Comparison of ENCODE assay signal across 17 cellular contexts in genomic region chr4:9825049-9825448, GRCh38. TPM values are rescaled to one million over a fixed set of nuclear protein-coding genes. Genes with fewer than 3 reads are reported as not detected.
DNase-seq lines count a peak whose midpoint lies in the region; ATAC-seq and TF ChIP-seq lines count a peak whose summit lies in the region.
"Had no signal": no experiment of that assay in that cellular context is flagged by ENCODE, and none has a peak within 500 bp of the region (broad histone marks: within the 10 kb centered on the region; RNA-seq: fewer than 3 reads in every experiment).

No MANE protein-coding gene starts in this region.

- H3K36me3 Mint-ChIP-seq in activated naive CD4-positive, alpha-beta T cell treated with anti-CD3 and anti-CD28 coated beads for 36 hours (ENCODE audit: low read depth), result no peaks in the 10 kb centered on the region
- no peaks in the 10 kb centered on the region for H3K36me3 Mint-ChIP-seq in activated CD8-positive, alpha-beta T cell treated with anti-CD3 and anti-CD28 coated beads for 36 hours (ENCODE audit: low read depth)
- H3K36me3 Mint-ChIP-seq in HFFc6 (ENCODE audit: low read depth), result no peaks in the 10 kb centered on the region; the same call in 1 of the 2 replicates
- H3K36me3 Mint-ChIP-seq: IgD-negative memory B cell had no signal

- DNase-seq in activated naive CD4-positive, alpha-beta T cell treated with anti-CD3 and anti-CD28 coated beads for 36 hours, result peak; percentile 76
- no peak for DNase-seq in activated naive CD4-positive, alpha-beta T cell treated with Interleukin-2 at 50 U/mL for 16 hours
- DNase-seq in activated CD8-positive, alpha-beta T cell treated with anti-CD3 and anti-CD28 coated beads for 36 hours, result peak; percentile 87
- peak; percentile 8 for DNase-seq in stimulated activated naive CD8-positive, alpha-beta T cell treated with anti-CD3 and anti-CD28 coated beads, Interleukin-15, Interleukin-2, amounts not matched to agents 100 U/mL and 50 U/mL, for 24 hours
- no peak for DNase-seq in thyroid gland
- no peak for DNase-seq in HFFc6
- DNase-seq: activated CD8-positive, alpha-beta memory T cell treated with anti-CD3 and anti-CD28 coated beads for 24 hours; NCI-H1436 treated with DMSO at 0.1 percent for 48 hours; NCI-H69; tibial artery had no signal

- POLR2A ChIA-PET in activated CD8-positive, alpha-beta T cell treated with anti-CD3 and anti-CD28 coated beads for 36 hours (lab: Charles Lee), result no interaction called here

- peaks cover 4% of the 10 kb centered on the region for H3K27me3 Mint-ChIP-seq in activated naive CD4-positive, alpha-beta T cell treated with anti-CD3 and anti-CD28 coated beads for 36 hours (ENCODE audit: low read depth)
- peaks cover 9% of the 10 kb centered on the region for H3K27me3 Mint-ChIP-seq in activated CD8-positive, alpha-beta T cell treated with anti-CD3 and anti-CD28 coated beads for 36 hours
- no peaks in the 10 kb centered on the region for H3K27me3 Mint-ChIP-seq in HFFc6 (ENCODE audit: insufficient read depth)

- H3K4me1 ChIP-seq in thyroid gland, result no peaks in the 10 kb centered on the region
- H3K4me1 ChIP-seq: tibial artery had no signal

- H3K9me3 ChIP-seq in thyroid gland, result no peaks in the 10 kb centered on the region
- H3K9me3 ChIP-seq: tibial artery had no signal

- WGBS in thyroid gland, 2 donors, result 70 to 79% methylated on average over 3 of the region's 3 CpGs

- peak; percentile 55 for ATAC-seq in HG02885 (IDR thresholded peaks at IDR 0.05; ENCODE audit: poor library complexity, unreplicated experiment)
- peak; percentile 97 for ATAC-seq in activated CD8-positive, alpha-beta T cell treated with anti-CD3 and anti-CD28 coated beads for 36 hours
- ATAC-seq in stimulated activated naive CD8-positive, alpha-beta T cell treated with anti-CD3 and anti-CD28 coated beads, Interleukin-15, Interleukin-2, amounts not matched to agents 100 U/mL and 50 U/mL, for 24 hours, result peak; percentile 91
- ATAC-seq in HG03135 (IDR thresholded peaks at IDR 0.05; ENCODE audit: unreplicated experiment), result no peak

- no peaks in the 10 kb centered on the region for H3K27me3 ChIP-seq in thyroid gland
- H3K27me3 ChIP-seq: tibial artery had no signal

- no peaks in the 10 kb centered on the region for H3K9me3 Mint-ChIP-seq in activated naive CD4-positive, alpha-beta T cell treated with anti-CD3 and anti-CD28 coated beads for 36 hours
- H3K9me3 Mint-ChIP-seq in activated CD8-positive, alpha-beta T cell treated with anti-CD3 and anti-CD28 coated beads for 36 hours, result no peaks in the 10 kb centered on the region
- H3K9me3 Mint-ChIP-seq in HFFc6, result peaks cover 77% of the 10 kb centered on the region
- H3K9me3 Mint-ChIP-seq: IgD-negative memory B cell had no signal

- intact Hi-C loops in activated naive CD4-positive, alpha-beta T cell treated with anti-CD3 and anti-CD28 coated beads for 36 hours (cut with micrococcal nuclease), result loop anchor here (1.0 to 10.0 kb wide), 6 partner anchors 9 to 640 kb away; no protein-coding TSS in a partner anchor
- intact Hi-C loops in activated CD8-positive, alpha-beta T cell treated with anti-CD3 and anti-CD28 coated beads for 36 hours (cut with micrococcal nuclease), result no loop called here
- intact Hi-C loops in thyroid gland (cut with DNase I), result no loop called here

- no peak overlapping the region for H3K4me3 ChIP-seq in thyroid gland (replicated peaks in 1 of 3)
- H3K4me3 ChIP-seq: tibial artery had no signal

- no peak for TF ChIP-seq CTCF in activated CD8-positive, alpha-beta T cell treated with anti-CD3 and anti-CD28 coated beads for 36 hours (IDR thresholded peaks at IDR 0.05)
- TF ChIP-seq CTCF in thyroid gland (IDR thresholded peaks at IDR 0.05) (no peak), HFFc6 (IDR thresholded peaks at IDR 0.05) (no peak)

- no peak overlapping the region for H3K4me3 Mint-ChIP-seq in activated naive CD4-positive, alpha-beta T cell treated with anti-CD3 and anti-CD28 coated beads for 36 hours
- no peak overlapping the region for H3K4me3 Mint-ChIP-seq in activated CD8-positive, alpha-beta T cell treated with anti-CD3 and anti-CD28 coated beads for 36 hours
- H3K4me3 Mint-ChIP-seq in HFFc6, result no peak overlapping the region
- H3K4me3 Mint-ChIP-seq: IgD-negative memory B cell had no signal

- H3K27ac Mint-ChIP-seq in activated naive CD4-positive, alpha-beta T cell treated with anti-CD3 and anti-CD28 coated beads for 36 hours, result no peak overlapping the region
- no peak overlapping the region for H3K27ac Mint-ChIP-seq in activated CD8-positive, alpha-beta T cell treated with anti-CD3 and anti-CD28 coated beads for 36 hours
- H3K27ac Mint-ChIP-seq in HFFc6, result no peak overlapping the region
- H3K27ac Mint-ChIP-seq: IgD-negative memory B cell had no signal

- H3K4me1 Mint-ChIP-seq in activated naive CD4-positive, alpha-beta T cell treated with anti-CD3 and anti-CD28 coated beads for 36 hours (ENCODE audit: low read depth), result peaks cover 12% of the 10 kb centered on the region
- peaks cover 14% of the 10 kb centered on the region for H3K4me1 Mint-ChIP-seq in activated CD8-positive, alpha-beta T cell treated with anti-CD3 and anti-CD28 coated beads for 36 hours (ENCODE audit: low read depth)
- no peaks in the 10 kb centered on the region for H3K4me1 Mint-ChIP-seq in HFFc6 (ENCODE audit: low read depth)
- H3K4me1 Mint-ChIP-seq: IgD-negative memory B cell had no signal

- H3K27ac ChIP-seq in thyroid gland, result no peak overlapping the region
- H3K27ac ChIP-seq: epithelial cell of prostate, tibial artery had no signal

- H3K36me3 ChIP-seq in thyroid gland, result no peaks in the 10 kb centered on the region
- H3K36me3 ChIP-seq: tibial artery had no signal

- TF ChIP-seq POLR2A in thyroid gland (IDR thresholded peaks at IDR 0.05), result no peak

- CTCF ChIA-PET in activated naive CD4-positive, alpha-beta T cell treated with anti-CD3 and anti-CD28 coated beads for 36 hours (lab: Charles Lee), result interaction anchor here (1.8 kb wide), 1 partner anchor 190 kb away, joined by 5 read pairs; no protein-coding TSS in a partner anchor
- CTCF ChIA-PET in activated CD8-positive, alpha-beta T cell treated with anti-CD3 and anti-CD28 coated beads for 36 hours (lab: Charles Lee), result no interaction called here

RNA-seq across cellular contexts. Expression of gene DRD5, which starts 43.6 kb away (rescaled TPM):
- not detected for total RNA-seq in activated naive CD4-positive, alpha-beta T cell treated with anti-CD3 and anti-CD28 coated beads for 36 hours
- total RNA-seq in activated CD8-positive, alpha-beta T cell treated with anti-CD3 and anti-CD28 coated beads for 36 hours, result not detected
- total RNA-seq in thyroid gland, result not detected
- total RNA-seq in HFFc6 (2021; fragmentation: NEBNext Ultra II Directional; extraction: Animal tissue kit (Norgen Biotek cat#: 25700)), result not detected
- total RNA-seq: chondrocyte, kidney epithelial cell, mucosa of gallbladder had no signal

Comparison
In these comparisons a context has a peak if more than half of its experiments do, and no peak if none do; other contexts are left out.
1. DNase-seq: peak in activated naive CD4-positive, alpha-beta T cell treated with anti-CD3 and anti-CD28 coated beads for 36 hours (single experiment), activated CD8-positive, alpha-beta T cell treated with anti-CD3 and anti-CD28 coated beads for 36 hours (single experiment) and stimulated activated naive CD8-positive, alpha-beta T cell treated with anti-CD3 and anti-CD28 coated beads, Interleukin-15, Interleukin-2, amounts not matched to agents 100 U/mL and 50 U/mL, for 24 hours (single experiment); none in activated naive CD4-positive, alpha-beta T cell treated with Interleukin-2 at 50 U/mL for 16 hours (single experiment), thyroid gland (0 of 2) and HFFc6 (single experiment).